Comparison of ENCODE assay signal across 23 cellular contexts in genomic region chr1:88398338-88398737, GRCh38.
A peak's percentile ranks its signal among the peaks of the same experiment; 100 is the strongest.
DNase-seq lines count a peak whose midpoint lies in the region; ATAC-seq, FAIRE-seq and TF ChIP-seq lines count a peak whose summit lies in the region.
"Had no signal": no experiment of that assay in that cellular context is flagged by ENCODE, and none has a peak within 500 bp of the region (broad histone marks: within the 10 kb centered on the region; RNA-seq: fewer than 3 reads in every experiment).

No MANE protein-coding gene starts in this region.

- H3K23ac ChIP-seq in H1 (ENCODE audit: insufficient read length) = no peak overlapping the region
- H3K23ac ChIP-seq in neuronal stem cell (ENCODE audit: low read depth, low read length, poor library complexity) = no peak overlapping the region

- DNase-seq in EL (peak; percentile 6), PC-9 (peak; percentile 53 to 69), H1 (ENCODE audit: low read depth in 1 of 2, low spot score in 2 of 2) (no peak), neuronal stem cell (ENCODE audit: low spot score) (no peak), prostate gland (ENCODE audit: low spot score) (no peak), Ammon's horn (ENCODE audit: low spot score) (no peak), SIG-M5 (lab: John Stamatoyannopoulos, UW) (no peak)
- DNase-seq in effector memory CD8-positive, alpha-beta T cell = no peak
- DNase-seq: AML-193, DMS53, H7, HFFc6, Kasumi-1, NCI-H1092, NCI-H1436, NCI-H1930, NCI-H2227 treated with DMSO at 0.1 percent for 48 hours, NCI-H510A treated with DMSO at 0.1 percent for 48 hours, NCI-H748 treated with DMSO at 0.1 percent for 48 hours had no signal

- H3K27me3 ChIP-seq in PC-9 (ENCODE audit: insufficient read depth, low read depth) (no peaks in the 10 kb centered on the region), H1 (replicated peaks in 1 of 4; ENCODE audit: control insufficient read depth in 3 of 4, extremely low read depth in 1 of 4, insufficient read depth in 3 of 4, low read length in 3 of 4) (no peaks in the 10 kb centered on the region), neuronal stem cell (ENCODE audit: control insufficient read depth in 3 of 3, insufficient read depth in 3 of 3, low read depth in 1 of 3, low read length in 3 of 3) (no peaks in the 10 kb centered on the region), prostate gland (replicated peaks; ENCODE audit: insufficient read depth) (no peaks in the 10 kb centered on the region)

- TF ChIP-seq RAD21 in H1 (IDR thresholded peaks at IDR 0.05 in 1 of 2, conservative IDR thresholded peaks at IDR 0.05 in 1 of 2; ENCODE audit: low read depth in 2 of 2, low read length in 2 of 2) = no peak

- H2AFZ ChIP-seq in PC-9 (no peak overlapping the region), H1 (ENCODE audit: low read length) (no peak overlapping the region), neuronal stem cell (ENCODE audit: low read length) (no peak overlapping the region)

- H3K4me2 ChIP-seq in PC-9 = no peak overlapping the region
- no peak overlapping the region for H3K4me2 ChIP-seq in H1 (ENCODE audit: insufficient read depth in 1 of 2, low read depth in 2 of 2, low read length in 2 of 2)
- no peak overlapping the region for H3K4me2 ChIP-seq in neuronal stem cell (ENCODE audit: insufficient read depth, low read length, poor library complexity, severe bottlenecking)

- no peak for TF ChIP-seq POLR2A in H1 (IDR thresholded peaks at IDR 0.05; ENCODE audit: control extremely low read depth in 1 of 2, low read depth in 2 of 2, low read length in 2 of 2)
- TF ChIP-seq POLR2A in prostate gland (IDR thresholded peaks at IDR 0.05) = no peak

- H3K36me3 ChIP-seq in PC-9 (ENCODE audit: low read depth) (no peaks in the 10 kb centered on the region), H1 (ENCODE audit: control insufficient read depth in 2 of 4, insufficient read depth in 4 of 4, low read length in 3 of 4) (no peaks in the 10 kb centered on the region), neuronal stem cell (replicated peaks in 1 of 2; ENCODE audit: control insufficient read depth in 2 of 2, insufficient read depth in 2 of 2, low read length in 2 of 2) (no peaks in the 10 kb centered on the region), prostate gland (no peaks in the 10 kb centered on the region)

- H4K20me1 ChIP-seq in PC-9 (ENCODE audit: insufficient read depth) (no peaks in the 10 kb centered on the region), H1 (replicated peaks in 1 of 2; ENCODE audit: control insufficient read depth in 1 of 2, insufficient read depth in 2 of 2, low read length in 2 of 2) (no peaks in the 10 kb centered on the region)

- H2BK20ac ChIP-seq in H1 (ENCODE audit: low read length) = no peak overlapping the region; the same call in 1 of the 2 replicates

- H3K79me2 ChIP-seq in PC-9 (ENCODE audit: low read depth) (no peaks in the 10 kb centered on the region), H1 (ENCODE audit: control insufficient read depth in 1 of 2, insufficient read depth in 2 of 2, low read length in 2 of 2) (no peaks in the 10 kb centered on the region)

- H4K91ac ChIP-seq in H1 (replicated peaks; ENCODE audit: insufficient read length, low read length) = no peak overlapping the region
- H4K91ac ChIP-seq in neuronal stem cell (ENCODE audit: low read depth, low read length, poor library complexity) = no peak overlapping the region

- no peak overlapping the region for H3K27ac ChIP-seq in PC-9
- no peak overlapping the region for H3K27ac ChIP-seq in H1 (ENCODE audit: low read depth, low read length)
- H3K27ac ChIP-seq in neuronal stem cell (replicated peaks; ENCODE audit: low read length) = no peak overlapping the region
- H3K27ac ChIP-seq in prostate gland = no peak overlapping the region
- H3K27ac ChIP-seq: C4-2B had no signal

- H4K5ac ChIP-seq in H1 (ENCODE audit: insufficient read length, low read depth, low read length) = no peak overlapping the region

- H2BK120ac ChIP-seq in H1 (replicated peaks; ENCODE audit: low read depth, low read length) (no peak overlapping the region), neuronal stem cell (ENCODE audit: low read depth, low read length) (no peak overlapping the region)

- H2BK15ac ChIP-seq in H1 (ENCODE audit: low read length) (0 out of 2 replicates have a peak overlapping the region, but pooled peaks have one; percentile 22), neuronal stem cell (ENCODE audit: low read length) (no peak overlapping the region)

- no peak for TF ChIP-seq EP300 in H1 (IDR thresholded peaks at IDR 0.05; ENCODE audit: borderline replicate concordance in 1 of 2, low read depth in 2 of 2, low read length in 2 of 2)

- no peaks in the 10 kb centered on the region for H3K27me3 Mint-ChIP-seq in effector memory CD8-positive, alpha-beta T cell

- H3K9me2 ChIP-seq in PC-9 (ENCODE audit: insufficient read depth) = no peaks in the 10 kb centered on the region; the same call in 1 of the 2 replicates

- H3F3A ChIP-seq in PC-9 (ENCODE audit: insufficient read depth, low read depth) = no peaks in the 10 kb centered on the region

- H3K9me3 ChIP-seq in PC-9 (ENCODE audit: insufficient read depth, low read depth) = peaks cover 3% of the 10 kb centered on the region; the same call in 1 of the 2 replicates
- H3K9me3 ChIP-seq in H1 (ENCODE audit: insufficient read depth in 2 of 2, low read depth in 1 of 2, low read length in 1 of 2) = no peaks in the 10 kb centered on the region
- no peaks in the 10 kb centered on the region for H3K9me3 ChIP-seq in neuronal stem cell (replicated peaks in 1 of 2; ENCODE audit: control insufficient read depth in 2 of 2, insufficient read depth in 1 of 2, low read depth in 1 of 2, low read length in 2 of 2)
- no peaks in the 10 kb centered on the region for H3K9me3 ChIP-seq in prostate gland

- H3K18ac ChIP-seq in H1 (ENCODE audit: extremely low read depth, low read length) (no peak overlapping the region), neuronal stem cell (ENCODE audit: low read length) (no peak overlapping the region)

- CTCF ChIA-PET in PC-9 (lab: Charles Lee) = interaction anchor here (0.7 kb wide), 1 partner anchor 62 kb away, joined by 3 read pairs; no protein-coding TSS in a partner anchor
- CTCF ChIA-PET in H1 (lab: Charles Lee; ENCODE audit: partially characterized antibody) = no interaction called here

- no peak overlapping the region for H3K4me3 ChIP-seq in PC-9
- no peak overlapping the region for H3K4me3 ChIP-seq in H1 (ENCODE audit: extremely low read depth in 1 of 4, insufficient read depth in 2 of 4, low read depth in 3 of 4, low read length in 4 of 4)
- H3K4me3 ChIP-seq in neuronal stem cell (ENCODE audit: low read length in 2 of 2) = no peak overlapping the region
- H3K4me3 ChIP-seq in prostate gland = no peak overlapping the region

- H4K8ac ChIP-seq in H1 (ENCODE audit: extremely low read depth, insufficient read depth, low read length) = no peak overlapping the region
- no peak overlapping the region for H4K8ac ChIP-seq in neuronal stem cell (ENCODE audit: low read depth, low read length)

- POLR2A ChIA-PET in PC-9 (lab: Charles Lee; ENCODE audit: unreplicated experiment) (no interaction called here), H1 (lab: Charles Lee; ENCODE audit: partially characterized antibody) (no interaction called here)

- no peaks in the 10 kb centered on the region for H3K36me3 Mint-ChIP-seq in effector memory CD8-positive, alpha-beta T cell (ENCODE audit: insufficient read depth)

- H3K14ac ChIP-seq in H1 (ENCODE audit: insufficient read length) (no peak overlapping the region), neuronal stem cell (ENCODE audit: low read length) (peak overlapping the region; percentile 63)

- TF ChIP-seq CTCF in PC-9 (conservative IDR thresholded peaks at IDR 0.05) (no peak), H1 (IDR thresholded peaks at IDR 0.05; ENCODE audit: control extremely low read depth in 1 of 3, insufficient read depth in 1 of 3, low read depth in 1 of 3, low read length in 3 of 3) (no peak), prostate gland (IDR thresholded peaks at IDR 0.05) (no peak)

- intact Hi-C loops in PC-9 (cut with micrococcal nuclease; ENCODE audit: unreplicated experiment) (no loop called here), prostate gland (cut with DNase I) (no loop called here)

- H2BK5ac ChIP-seq in H1 (ENCODE audit: low read depth, low read length) = no peak overlapping the region
- H2BK5ac ChIP-seq in neuronal stem cell (ENCODE audit: low read length) = no peak overlapping the region

- H3K56ac ChIP-seq in H1 (replicated peaks; ENCODE audit: insufficient read length, low read depth, low read length) = no peak overlapping the region

- H3K4ac ChIP-seq in H1 (replicated peaks; ENCODE audit: insufficient read length, low read depth, low read length) = no peak overlapping the region
- H3K4ac ChIP-seq in neuronal stem cell (ENCODE audit: low read length) = no peak overlapping the region

- H2BK12ac ChIP-seq in H1 (ENCODE audit: low read depth, low read length) = no peak overlapping the region
- H2BK12ac ChIP-seq in neuronal stem cell (ENCODE audit: low read length) = no peak overlapping the region

- H3K9me3 Mint-ChIP-seq in effector memory CD8-positive, alpha-beta T cell = peaks cover 0 to 5% of the 10 kb centered on the region in 2 donors

- no peak overlapping the region for H3K27ac Mint-ChIP-seq in effector memory CD8-positive, alpha-beta T cell
- H3K27ac Mint-ChIP-seq: HFFc6 had no signal

- H3K4me1 ChIP-seq in PC-9 (replicated peaks; ENCODE audit: insufficient read depth) (no peaks in the 10 kb centered on the region), H1 (replicated peaks in 1 of 4; ENCODE audit: control insufficient read depth in 3 of 4, insufficient read depth in 4 of 4, low read length in 3 of 4) (no peaks in the 10 kb centered on the region), neuronal stem cell (ENCODE audit: control insufficient read depth in 2 of 2, insufficient read depth in 1 of 2, low read depth in 1 of 2, low read length in 2 of 2) (no peaks in the 10 kb centered on the region), prostate gland (replicated peaks) (no peaks in the 10 kb centered on the region)

- H3K79me1 ChIP-seq in H1 (ENCODE audit: low read depth, low read length) (no peaks in the 10 kb centered on the region), neuronal stem cell (ENCODE audit: low read depth, low read length) (no peaks in the 10 kb centered on the region)

- no peaks in the 10 kb centered on the region for H3K23me2 ChIP-seq in H1 (ENCODE audit: low read depth, low read length)

- no peak overlapping the region for H2AK5ac ChIP-seq in H1 (ENCODE audit: low read depth, low read length)
- no peak overlapping the region for H2AK5ac ChIP-seq in neuronal stem cell (ENCODE audit: low read depth, low read length)

- no peak overlapping the region for H3K4me3 Mint-ChIP-seq in effector memory CD8-positive, alpha-beta T cell
- H3K4me3 Mint-ChIP-seq: HFFc6 had no signal

- no peak for FAIRE-seq in H1 (lab: Jason Lieb, UNC)
- FAIRE-seq: D721Med had no signal

- no TSS peak for BruUV-seq in PC-9 (replicated peaks; lab: Mats Ljungman, UMichigan)

- no peaks in the 10 kb centered on the region for H3K4me1 Mint-ChIP-seq in effector memory CD8-positive, alpha-beta T cell (ENCODE audit: low read depth in 2 of 2)

- ATAC-seq in effector memory CD8-positive, alpha-beta T cell (replicated peaks) = no peak
- ATAC-seq: Panc1, Right ventricle myocardium inferior had no signal

- H3K9ac ChIP-seq in H1 (replicated peaks in 1 of 4; ENCODE audit: extremely low read depth in 1 of 4, low read depth in 3 of 4, low read length in 3 of 4) = no peak overlapping the region
- no peak overlapping the region for H3K9ac ChIP-seq in neuronal stem cell (ENCODE audit: low read depth, low read length, poor library complexity)

Comparison
In these comparisons a context has a peak if more than half of its experiments do, and no peak if none do; other contexts are left out.
1. DNase-seq: peak in EL (single experiment) and PC-9 (2 of 2); none in H1 (0 of 2), neuronal stem cell (single experiment), prostate gland (single experiment), effector memory CD8-positive, alpha-beta T cell (0 of 3), Ammon's horn (single experiment) and SIG-M5 (single experiment).